In genomic region chr5:74296685-74297084, GRCh38 we compare ENCODE assay signal across 17 cellular contexts.
DNase-seq lines count a peak whose midpoint lies in the region; ATAC-seq, FAIRE-seq and TF ChIP-seq lines count a peak whose summit lies in the region.
"Had no signal": no experiment of that assay in that cellular context is flagged by ENCODE, and none has a peak within 500 bp of the region (broad histone marks: within the 10 kb centered on the region; RNA-seq: fewer than 3 reads in every experiment).

No MANE protein-coding gene starts in this region.

- in situ Hi-C loops in ACHN (cut with HindIII; ENCODE audit: low pct_ligation_motif_present, low pct_unique_long_range_greater_than_20kb, low sequenced_read_pairs): no loop called here

- H3K4me2 ChIP-seq in keratinocyte (ENCODE audit: control insufficient read depth, extremely low read depth, insufficient read depth, low read depth, low read length): peak overlapping the region; percentile 31

- no peak overlapping the region for H3K4me3 ChIP-seq in cardiac fibroblast (replicated peaks in 1 of 2; ENCODE audit: low read depth in 2 of 2, low read length in 2 of 2)
- no peak overlapping the region for H3K4me3 ChIP-seq in keratinocyte (ENCODE audit: control insufficient read depth in 2 of 3, extremely low read depth in 1 of 3, insufficient read depth in 2 of 3, low read depth in 1 of 3, low read length in 3 of 3)
- H3K4me3 ChIP-seq: adrenal gland, Peyer's patch had no signal

- dilution Hi-C loops in keratinocyte (cut with MboI; ENCODE audit: extremely low pct_ligation_motif_present, low sequenced_read_pairs): no loop called here

- H3K9me3 ChIP-seq in keratinocyte (ENCODE audit: control insufficient read depth, low read depth, low read length): no peaks in the 10 kb centered on the region
- H3K9me3 ChIP-seq: adrenal gland, Peyer's patch had no signal

- no peaks in the 10 kb centered on the region for H3K36me3 ChIP-seq in keratinocyte (ENCODE audit: control insufficient read depth in 2 of 2, extremely low read depth in 1 of 2, insufficient read depth in 2 of 2, low read length in 2 of 2)
- H3K36me3 ChIP-seq: adrenal gland, Peyer's patch had no signal

- H3K9me1 ChIP-seq in keratinocyte (ENCODE audit: control insufficient read depth, extremely low read depth, insufficient read depth, low read length): no peaks in the 10 kb centered on the region

- no peaks in the 10 kb centered on the region for H3K79me2 ChIP-seq in keratinocyte (ENCODE audit: control insufficient read depth, insufficient read depth, low read length)

- FAIRE-seq in keratinocyte (lab: Jason Lieb, UNC): peak; percentile 79
- FAIRE-seq: HTR-8/SVneo had no signal

- H3K9ac ChIP-seq in keratinocyte (ENCODE audit: control insufficient read depth, extremely low read depth, insufficient read depth, low read length): peak overlapping the region; percentile 20

- DNase-seq in COR-L47 (lab: John Stamatoyannopoulos, UW): peak; percentile 23
- DNase-seq in NCI-H2029 treated with DMSO at 0.1 percent for 48 hours (lab: John Stamatoyannopoulos, UW): peak; percentile 13
- DNase-seq in cardiac fibroblast (ENCODE audit: low read depth in 2 of 2): peak; percentile 56 to 75
- DNase-seq in keratinocyte (ENCODE audit: low read depth, low spot score): no peak
- DNase-seq in SW480 (ENCODE audit: low spot score): no peak
- DNase-seq in ACHN: no peak
- no peak for DNase-seq in MV-4-11 (lab: John Stamatoyannopoulos, UW)
- DNase-seq: activated CD4-positive, alpha-beta T cell treated with anti-CD3 and anti-CD28 coated beads for 48 hours; islet precursor cell; NCI-H510A treated with DMSO at 0.1 percent for 48 hours; Peyer's patch; stimulated activated CD4-positive, alpha-beta T cell treated with anti-CD3 and anti-CD28 coated beads, Interleukin-2, amount 100 ng/mL, for 24 hours; T-helper 17 cell; trophoblast cell had no signal

- peak overlapping the region; percentile 26 for H3K27ac ChIP-seq in keratinocyte (ENCODE audit: control insufficient read depth, insufficient read depth, low read length)
- H3K27ac ChIP-seq: adrenal gland, Peyer's patch had no signal

- H4K20me1 ChIP-seq in keratinocyte (ENCODE audit: control insufficient read depth, extremely low read depth, insufficient read depth, low read length): no peaks in the 10 kb centered on the region

- H3K4me1 ChIP-seq in keratinocyte (ENCODE audit: control insufficient read depth, extremely low read depth, insufficient read depth, low read length): peaks cover 16% of the 10 kb centered on the region
- H3K4me1 ChIP-seq: adrenal gland had no signal

- TF ChIP-seq CTCF in cardiac fibroblast (IDR thresholded peaks at IDR 0.05; ENCODE audit: low read depth, low read length) (no peak), keratinocyte (optimal IDR thresholded peaks at IDR 0.05 in 1 of 3, IDR thresholded peaks at IDR 0.05 in 1 of 3, conservative IDR thresholded peaks at IDR 0.05 in 1 of 3; ENCODE audit: extremely low read depth in 1 of 3, insufficient read depth in 2 of 3, low read length in 3 of 3) (no peak)

- no peak overlapping the region for H2AFZ ChIP-seq in keratinocyte (ENCODE audit: control insufficient read depth, low read length)

- ATAC-seq in GM18861 (IDR thresholded peaks at IDR 0.05; ENCODE audit: unreplicated experiment): no peak
- ATAC-seq: T-helper 17 cell had no signal

- no peaks in the 10 kb centered on the region for H3K27me3 ChIP-seq in keratinocyte (ENCODE audit: control insufficient read depth, extremely low read depth, insufficient read depth, low read length)
- H3K27me3 ChIP-seq: adrenal gland, Peyer's patch had no signal

Comparison
In these comparisons a context has a peak if more than half of its experiments do, and no peak if none do; other contexts are left out.
1. DNase-seq: peak in COR-L47 (single experiment), NCI-H2029 treated with DMSO at 0.1 percent for 48 hours (single experiment) and cardiac fibroblast (2 of 2); none in keratinocyte (single experiment), SW480 (single experiment), ACHN (single experiment) and MV-4-11 (single experiment).